In genomic region chr3:130463221-130463620, GRCh38 we compare ENCODE assay signal across 1 cellular context.
TF ChIP-seq lines count a peak whose summit lies in the region.

No MANE protein-coding gene starts in this region.

TF ChIP-seq in HepG2, 621 proteins besides CTCF, POLR2A, EP300 and RAD21 (continued from another document):
- peak; percentile 41; the same call in 1 of the 2 replicates for TF ChIP-seq MNT (IDR thresholded peaks at IDR 0.05)
- TF ChIP-seq SRSF1 (optimal IDR thresholded peaks at IDR 0.05; ENCODE audit: low read depth, low read length), result no peak
- TF ChIP-seq ZNF609 (CRISPR knock-in tag; IDR thresholded peaks at IDR 0.05; ENCODE audit: borderline replicate concordance), result no peak
- no peak for TF ChIP-seq KLF6 (CRISPR knock-in tag; IDR thresholded peaks at IDR 0.05)
